36 cellular contexts compared by ENCODE assay signal in genomic region chr2:46935071-46935470, GRCh38.
"Had no signal": no experiment of that assay in that cellular context is flagged by ENCODE, and none has a peak within 500 bp of the region (broad histone marks: within the 10 kb centered on the region; RNA-seq: fewer than 3 reads in every experiment).

No MANE protein-coding gene starts in this region.

- H3K27me3 Mint-ChIP-seq: activated B cell treated with CpG ODN at 0.5 μM for 24 hours; activated CD4-positive, alpha-beta memory T cell treated with anti-CD3 and anti-CD28 coated beads for 36 hours; activated CD4-positive, alpha-beta T cell treated with anti-CD3 and anti-CD28 coated beads, Interleukin-2, amount 10 ng/mL, durations not matched to agents 24 days and 14 days; activated CD8-positive, alpha-beta T cell treated with anti-CD3 and anti-CD28 coated beads for 36 hours; activated naive CD8-positive, alpha-beta T cell treated with anti-CD3 and anti-CD28 coated beads for 36 hours; activated T-helper 17 cell treated with anti-CD3 and anti-CD28 coated beads, Interleukin-2, amount 50 U/mL, for 72 hours; brain; central memory CD8-positive, alpha-beta T cell had no signal

- H3K27ac Mint-ChIP-seq: activated CD4-positive, alpha-beta memory T cell treated with anti-CD3 and anti-CD28 coated beads for 36 hours; activated CD4-positive, alpha-beta T cell treated with anti-CD3 and anti-CD28 coated beads, Interleukin-2, amount 10 ng/mL, durations not matched to agents 24 days and 14 days; activated CD8-positive, alpha-beta T cell treated with anti-CD3 and anti-CD28 coated beads for 36 hours; activated naive CD4-positive, alpha-beta T cell treated with anti-CD3 and anti-CD28 coated beads for 36 hours; activated naive CD4-positive, alpha-beta T cell treated with anti-CD3 and anti-CD28 coated beads, Interleukin-2, amount 50 U/mL, for 72 hours; activated naive CD8-positive, alpha-beta T cell treated with anti-CD3 and anti-CD28 coated beads for 36 hours; activated T-cell treated with anti-CD3 and anti-CD28 coated beads, Interleukin-2, amount 50 U/mL, for 72 hours; activated T-helper 1 cell treated with anti-CD3 and anti-CD28 coated beads, Interleukin-12 subunit alpha, Interleukin-12 subunit beta, Interleukin-2, Interleukin-4 antibody, amounts not matched to agents 30 ng/mL and 10 ng/mL and 1 ng/mL, durations not matched to agents 14 hours and 24 hours and 36 hours; activated T-helper 17 cell treated with anti-CD3 and anti-CD28 coated beads, Interleukin-2, amount 50 U/mL, for 72 hours; brain; T-helper 1 cell treated with Interleukin-12 subunit alpha and Interleukin-12 subunit beta and Interleukin-4 antibody, amounts not matched to agents 30 μg/mL and 1 μg/mL, for 36 hours; T-helper 2 cell treated with Interferon-gamma antibody and Interleukin-4, amounts not matched to agents 5 μg/mL and 100 μg/mL, for 36 hours had no signal

- DNase-seq: activated B cell treated with CpG ODN at 0.5 μM for 24 hours; activated CD4-positive, alpha-beta memory T cell treated with anti-CD3 and anti-CD28 coated beads for 36 hours; activated CD4-positive, alpha-beta T cell treated with anti-CD3 and anti-CD28 coated beads for 4 hours; activated CD4-positive, alpha-beta T cell treated with anti-CD3 and anti-CD28 coated beads, Interleukin-2, amount 10 ng/mL, durations not matched to agents 24 days and 14 days; activated CD4-positive, alpha-beta T cell treated with anti-CD3 and anti-CD28 coated beads, Interleukin-2, amount 50 U/mL, for 1 hour; activated CD4-positive, alpha-beta T cell treated with anti-CD3 and anti-CD28 coated beads, Interleukin-2, amount 50 U/mL, for 4 hours; activated CD4-positive, CD25-positive, alpha-beta regulatory T cell treated with anti-CD3 and anti-CD28 coated beads, Interleukin-2, amount 50 U/mL, for 72 hours; activated CD8-positive, alpha-beta memory T cell treated with anti-CD3 and anti-CD28 coated beads, Interleukin-2, amount 50 U/mL, for 4 hours; activated CD8-positive, alpha-beta T cell treated with anti-CD3 and anti-CD28 coated beads for 36 hours; activated effector memory CD4-positive, alpha-beta T cell treated with anti-CD3 and anti-CD28 coated beads, Interleukin-2, amount 50 U/mL, for 16 hours; activated gamma-delta T cell treated with Interleukin-2 at 50 U/mL for 16 hours; activated naive CD4-positive, alpha-beta T cell; activated naive CD4-positive, alpha-beta T cell treated with anti-CD3 and anti-CD28 coated beads for 36 hours; activated naive CD4-positive, alpha-beta T cell treated with anti-CD3 and anti-CD28 coated beads, Interleukin-2, amount 50 U/mL, for 16 hours; activated naive CD8-positive, alpha-beta T cell treated with anti-CD3 and anti-CD28 coated beads for 36 hours; activated T-cell treated with anti-CD3 and anti-CD28 coated beads for 4 hours; activated T-cell treated with anti-CD3 and anti-CD28 coated beads, Interleukin-2, amount 50 U/mL, for 1 hour; activated T-cell treated with anti-CD3 and anti-CD28 coated beads, Interleukin-2, amount 50 U/mL, for 4 hours; activated T-cell treated with anti-CD3 and anti-CD28 coated beads, Interleukin-2, amount 50 U/mL, for 72 hours; amygdala; anterior cingulate cortex; caudate nucleus; cerebellar nuclear complex; T-helper 1 cell; T-helper 2 cell; T-helper 9 cell had no signal

- ATAC-seq: activated CD8-positive, alpha-beta T cell treated with anti-CD3 and anti-CD28 coated beads for 36 hours; activated naive CD4-positive, alpha-beta T cell treated with anti-CD3 and anti-CD28 coated beads, Interleukin-2, amount 50 U/mL, for 72 hours; activated T-cell treated with anti-CD3 and anti-CD28 coated beads, Interleukin-2, amount 50 U/mL, for 4 hours; activated T-cell treated with anti-CD3 and anti-CD28 coated beads, Interleukin-2, amount 50 U/mL, for 72 hours; activated T-helper 17 cell treated with anti-CD3 and anti-CD28 coated beads, Interleukin-2, amount 50 U/mL, for 72 hours had no signal

- H3K9me3 ChIP-seq: ascending aorta had no signal

- H3K4me3 Mint-ChIP-seq: activated B cell treated with CpG ODN at 0.5 μM for 24 hours; activated CD4-positive, alpha-beta memory T cell treated with anti-CD3 and anti-CD28 coated beads for 36 hours; activated CD4-positive, alpha-beta T cell treated with anti-CD3 and anti-CD28 coated beads, Interleukin-2, amount 10 ng/mL, durations not matched to agents 24 days and 14 days; activated CD8-positive, alpha-beta T cell treated with anti-CD3 and anti-CD28 coated beads for 36 hours; activated naive CD4-positive, alpha-beta T cell treated with anti-CD3 and anti-CD28 coated beads for 36 hours; activated naive CD8-positive, alpha-beta T cell treated with anti-CD3 and anti-CD28 coated beads for 36 hours; activated T-cell treated with anti-CD3 and anti-CD28 coated beads, Interleukin-2, amount 50 U/mL, for 4 hours; activated T-cell treated with anti-CD3 and anti-CD28 coated beads, Interleukin-2, amount 50 U/mL, for 72 hours; activated T-helper 1 cell treated with anti-CD3 and anti-CD28 coated beads, Interleukin-12 subunit alpha, Interleukin-12 subunit beta, Interleukin-2, Interleukin-4 antibody, amounts not matched to agents 30 ng/mL and 10 ng/mL and 1 ng/mL, durations not matched to agents 14 hours and 24 hours and 36 hours; activated T-helper 17 cell treated with anti-CD3 and anti-CD28 coated beads, Interleukin-2, amount 50 U/mL, for 72 hours; brain; central memory CD8-positive, alpha-beta T cell; T-helper 1 cell treated with Interleukin-12 subunit alpha and Interleukin-12 subunit beta and Interleukin-4 antibody, amounts not matched to agents 30 μg/mL and 1 μg/mL, for 36 hours; T-helper 2 cell treated with Interferon-gamma antibody and Interleukin-4, amounts not matched to agents 5 μg/mL and 100 μg/mL, for 36 hours had no signal

- H3K4me3 ChIP-seq: ascending aorta, cardiac muscle cell had no signal

- H3K27me3 ChIP-seq: ascending aorta, cardiac muscle cell had no signal

- H3K36me3 Mint-ChIP-seq: activated naive CD4-positive, alpha-beta T cell treated with anti-CD3 and anti-CD28 coated beads, Interleukin-2, amount 50 U/mL, for 72 hours; activated naive CD8-positive, alpha-beta T cell treated with anti-CD3 and anti-CD28 coated beads for 36 hours had no signal

- H3K36me3 ChIP-seq: ascending aorta, cardiac muscle cell had no signal

- H3K9me3 Mint-ChIP-seq: activated B cell treated with CpG ODN at 0.5 μM for 24 hours; activated CD4-positive, alpha-beta memory T cell treated with anti-CD3 and anti-CD28 coated beads for 36 hours; activated CD4-positive, alpha-beta T cell treated with anti-CD3 and anti-CD28 coated beads, Interleukin-2, amount 10 ng/mL, durations not matched to agents 24 days and 14 days; activated CD8-positive, alpha-beta T cell treated with anti-CD3 and anti-CD28 coated beads for 36 hours; activated naive CD4-positive, alpha-beta T cell treated with anti-CD3 and anti-CD28 coated beads for 36 hours; activated naive CD4-positive, alpha-beta T cell treated with anti-CD3 and anti-CD28 coated beads, Interleukin-2, amount 50 U/mL, for 72 hours; activated naive CD8-positive, alpha-beta T cell treated with anti-CD3 and anti-CD28 coated beads for 36 hours; activated T-cell treated with anti-CD3 and anti-CD28 coated beads, Interleukin-2, amount 50 U/mL, for 4 hours; activated T-cell treated with anti-CD3 and anti-CD28 coated beads, Interleukin-2, amount 50 U/mL, for 72 hours; activated T-helper 1 cell treated with anti-CD3 and anti-CD28 coated beads, Interleukin-12 subunit alpha, Interleukin-12 subunit beta, Interleukin-2, Interleukin-4 antibody, amounts not matched to agents 30 ng/mL and 10 ng/mL and 1 ng/mL, durations not matched to agents 14 hours and 24 hours and 36 hours; activated T-helper 17 cell treated with anti-CD3 and anti-CD28 coated beads, Interleukin-2, amount 50 U/mL, for 72 hours; central memory CD8-positive, alpha-beta T cell; T-helper 1 cell treated with Interleukin-12 subunit alpha and Interleukin-12 subunit beta and Interleukin-4 antibody, amounts not matched to agents 30 μg/mL and 1 μg/mL, for 36 hours; T-helper 2 cell treated with Interferon-gamma antibody and Interleukin-4, amounts not matched to agents 5 μg/mL and 100 μg/mL, for 36 hours had no signal

- H3K27ac ChIP-seq: ascending aorta, cardiac muscle cell, VCaP had no signal
